ENCODE assay signal across 1 cellular context in genomic region chr11:8682219-8683114, GRCh38.
TF ChIP-seq lines count a peak whose summit lies in the region.

TSS of gene RPL27A (plus strand) at chr11:8682792. CDS start at chr11:8682814, 22 bp downstream.
TSS of gene TRIM66 (minus strand) at chr11:8682665. CDS start at chr11:8672274, 10,391 bp downstream.

TF ChIP-seq in HepG2, 621 proteins besides CTCF, POLR2A, EP300 and RAD21 (continued from another document and continues in another):
- TF ChIP-seq HMG20A (CRISPR knock-in tag; IDR thresholded peaks at IDR 0.05; ENCODE audit: borderline replicate concordance), result no peak
- TF ChIP-seq HNF1A (IDR thresholded peaks at IDR 0.05; ENCODE audit: low read depth), result no peak
- TF ChIP-seq HNF1A (CRISPR knock-in tag; IDR thresholded peaks at IDR 0.05; ENCODE audit: borderline replicate concordance), result peak; percentile 64; the same call in 1 of the 2 replicates
- no peak for TF ChIP-seq ZNF577 (CRISPR knock-in tag; IDR thresholded peaks at IDR 0.05; ENCODE audit: borderline replicate concordance, low read depth)
- no peak; the same call in 1 of the 2 replicates for TF ChIP-seq ZFP90 (CRISPR knock-in tag; IDR thresholded peaks at IDR 0.05; ENCODE audit: borderline replicate concordance)
- TF ChIP-seq ZSCAN30 (CRISPR knock-in tag; IDR thresholded peaks at IDR 0.05), result no peak
- peak; percentile 59; the same call in 1 of the 2 replicates for TF ChIP-seq ZNF639 (CRISPR knock-in tag; conservative IDR thresholded peaks at IDR 0.05)
- no peak for TF ChIP-seq ZBTB42 (CRISPR knock-in tag; IDR thresholded peaks at IDR 0.05)
- no peak for TF ChIP-seq MBNL3 (CRISPR knock-in tag; conservative IDR thresholded peaks at IDR 0.05)
- TF ChIP-seq, protein P1, sequence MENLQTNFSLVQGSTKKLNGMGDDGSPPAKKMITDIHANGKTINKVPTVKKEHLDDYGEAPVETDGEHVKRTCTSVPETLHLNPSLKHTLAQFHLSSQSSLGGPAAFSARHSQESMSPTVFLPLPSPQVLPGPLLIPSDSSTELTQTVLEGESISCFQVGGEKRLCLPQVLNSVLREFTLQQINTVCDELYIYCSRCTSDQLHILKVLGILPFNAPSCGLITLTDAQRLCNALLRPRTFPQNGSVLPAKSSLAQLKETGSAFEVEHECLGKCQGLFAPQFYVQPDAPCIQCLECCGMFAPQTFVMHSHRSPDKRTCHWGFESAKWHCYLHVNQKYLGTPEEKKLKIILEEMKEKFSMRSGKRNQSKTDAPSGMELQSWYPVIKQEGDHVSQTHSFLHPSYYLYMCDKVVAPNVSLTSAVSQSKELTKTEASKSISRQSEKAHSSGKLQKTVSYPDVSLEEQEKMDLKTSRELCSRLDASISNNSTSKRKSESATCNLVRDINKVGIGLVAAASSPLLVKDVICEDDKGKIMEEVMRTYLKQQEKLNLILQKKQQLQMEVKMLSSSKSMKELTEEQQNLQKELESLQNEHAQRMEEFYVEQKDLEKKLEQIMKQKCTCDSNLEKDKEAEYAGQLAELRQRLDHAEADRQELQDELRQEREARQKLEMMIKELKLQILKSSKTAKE (CRISPR knock-in tag; IDR thresholded peaks at IDR 0.05; ENCODE audit: borderline replicate concordance), result no peak
- 0 out of 2 replicates have a peak, but pooled peaks have one; percentile 12 for TF ChIP-seq ZNF766 (CRISPR knock-in tag; IDR thresholded peaks at IDR 0.05; ENCODE audit: borderline replicate concordance)
- peak; percentile 31; the same call in 1 of the 2 replicates for TF ChIP-seq ZNF609 (CRISPR knock-in tag; IDR thresholded peaks at IDR 0.05; ENCODE audit: borderline replicate concordance)
- TF ChIP-seq ZC3H13 (CRISPR knock-in tag; IDR thresholded peaks at IDR 0.05), result 0 out of 2 replicates have a peak, but pooled peaks have one; percentile 39
- TF ChIP-seq, protein P2, sequence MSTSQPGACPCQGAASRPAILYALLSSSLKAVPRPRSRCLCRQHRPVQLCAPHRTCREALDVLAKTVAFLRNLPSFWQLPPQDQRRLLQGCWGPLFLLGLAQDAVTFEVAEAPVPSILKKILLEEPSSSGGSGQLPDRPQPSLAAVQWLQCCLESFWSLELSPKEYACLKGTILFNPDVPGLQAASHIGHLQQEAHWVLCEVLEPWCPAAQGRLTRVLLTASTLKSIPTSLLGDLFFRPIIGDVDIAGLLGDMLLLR (CRISPR knock-in tag; IDR thresholded peaks at IDR 0.05), result peak; percentile 71
- TF ChIP-seq RXRA (CRISPR knock-in tag; IDR thresholded peaks at IDR 0.05), result peak; percentile 49
- peak; percentile 56; the same call in 1 of the 2 replicates for TF ChIP-seq UBTF (CRISPR knock-in tag; IDR thresholded peaks at IDR 0.05)
- TF ChIP-seq MAFK (conservative IDR thresholded peaks at IDR 0.05 in 1 of 2, IDR thresholded peaks at IDR 0.05 in 1 of 2; ENCODE audit: low read length in 2 of 2), result no peak
- no peak for TF ChIP-seq CSRNP1 (CRISPR knock-in tag; IDR thresholded peaks at IDR 0.05)
- no peak for TF ChIP-seq FOXP1 (IDR thresholded peaks at IDR 0.05)
- 0 out of 2 replicates have a peak, but pooled peaks have one; percentile 16 for TF ChIP-seq FOXP1 (CRISPR knock-in tag; IDR thresholded peaks at IDR 0.05)
- no peak for TF ChIP-seq ZNF562 (CRISPR knock-in tag; IDR thresholded peaks at IDR 0.05; ENCODE audit: borderline replicate concordance)
- no peak for TF ChIP-seq ATF5 (CRISPR knock-in tag; IDR thresholded peaks at IDR 0.05; ENCODE audit: low read depth)
- TF ChIP-seq ZNF549 (CRISPR knock-in tag; IDR thresholded peaks at IDR 0.05), result no peak
- peak; percentile 80 for TF ChIP-seq HDAC1 (CRISPR knock-in tag; IDR thresholded peaks at IDR 0.05)
- peak; percentile 34; the same call in 1 of the 2 replicates for TF ChIP-seq NCOA2 (CRISPR knock-in tag; IDR thresholded peaks at IDR 0.05)
- TF ChIP-seq, protein P3, sequence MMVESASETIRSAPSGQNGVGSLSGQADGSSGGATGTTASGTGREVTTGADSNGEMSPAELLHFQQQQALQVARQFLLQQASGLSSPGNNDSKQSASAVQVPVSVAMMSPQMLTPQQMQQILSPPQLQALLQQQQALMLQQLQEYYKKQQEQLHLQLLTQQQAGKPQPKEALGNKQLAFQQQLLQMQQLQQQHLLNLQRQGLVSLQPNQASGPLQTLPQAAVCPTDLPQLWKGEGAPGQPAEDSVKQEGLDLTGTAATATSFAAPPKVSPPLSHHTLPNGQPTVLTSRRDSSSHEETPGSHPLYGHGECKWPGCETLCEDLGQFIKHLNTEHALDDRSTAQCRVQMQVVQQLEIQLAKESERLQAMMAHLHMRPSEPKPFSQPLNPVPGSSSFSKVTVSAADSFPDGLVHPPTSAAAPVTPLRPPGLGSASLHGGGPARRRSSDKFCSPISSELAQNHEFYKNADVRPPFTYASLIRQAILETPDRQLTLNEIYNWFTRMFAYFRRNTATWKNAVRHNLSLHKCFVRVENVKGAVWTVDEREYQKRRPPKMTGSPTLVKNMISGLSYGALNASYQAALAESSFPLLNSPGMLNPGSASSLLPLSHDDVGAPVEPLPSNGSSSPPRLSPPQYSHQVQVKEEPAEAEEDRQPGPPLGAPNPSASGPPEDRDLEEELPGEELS (CRISPR knock-in tag; IDR thresholded peaks at IDR 0.05), result peak; percentile 33; the same call in 1 of the 2 replicates
- TF ChIP-seq ZNF232 (CRISPR knock-in tag; IDR thresholded peaks at IDR 0.05; ENCODE audit: borderline replicate concordance), result peak; percentile 59; the same call in 1 of the 2 replicates
- TF ChIP-seq TBP (CRISPR knock-in tag; IDR thresholded peaks at IDR 0.05), result 0 out of 2 replicates have a peak, but pooled peaks have one; percentile 4
- TF ChIP-seq, protein P4, sequence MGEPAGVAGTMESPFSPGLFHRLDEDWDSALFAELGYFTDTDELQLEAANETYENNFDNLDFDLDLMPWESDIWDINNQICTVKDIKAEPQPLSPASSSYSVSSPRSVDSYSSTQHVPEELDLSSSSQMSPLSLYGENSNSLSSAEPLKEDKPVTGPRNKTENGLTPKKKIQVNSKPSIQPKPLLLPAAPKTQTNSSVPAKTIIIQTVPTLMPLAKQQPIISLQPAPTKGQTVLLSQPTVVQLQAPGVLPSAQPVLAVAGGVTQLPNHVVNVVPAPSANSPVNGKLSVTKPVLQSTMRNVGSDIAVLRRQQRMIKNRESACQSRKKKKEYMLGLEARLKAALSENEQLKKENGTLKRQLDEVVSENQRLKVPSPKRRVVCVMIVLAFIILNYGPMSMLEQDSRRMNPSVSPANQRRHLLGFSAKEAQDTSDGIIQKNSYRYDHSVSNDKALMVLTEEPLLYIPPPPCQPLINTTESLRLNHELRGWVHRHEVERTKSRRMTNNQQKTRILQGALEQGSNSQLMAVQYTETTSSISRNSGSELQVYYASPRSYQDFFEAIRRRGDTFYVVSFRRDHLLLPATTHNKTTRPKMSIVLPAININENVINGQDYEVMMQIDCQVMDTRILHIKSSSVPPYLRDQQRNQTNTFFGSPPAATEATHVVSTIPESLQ (CRISPR knock-in tag; conservative IDR thresholded peaks at IDR 0.05), result no peak
- peak; percentile 77 for TF ChIP-seq HOXA5 (CRISPR knock-in tag; IDR thresholded peaks at IDR 0.05)
- peak; percentile 74; the same call in 1 of the 2 replicates for TF ChIP-seq ZNF891 (CRISPR knock-in tag; IDR thresholded peaks at IDR 0.05)
- no peak for TF ChIP-seq ZNF256 (CRISPR knock-in tag; conservative IDR thresholded peaks at IDR 0.05)
